In genomic region chr11:124800226-124800929, GRCh38 we compare ENCODE assay signal across 8 cellular contexts. TPM values are rescaled to one million over a fixed set of nuclear protein-coding genes. Genes with fewer than 3 reads are reported as not detected.
DNase-seq lines count a peak whose midpoint lies in the region; ATAC-seq and TF ChIP-seq lines count a peak whose summit lies in the region.

Gene MSANTD2, minus strand, starts transcription at chr11:124800406. Its CDS starts 26 bp downstream, at chr11:124800380.

- no peaks in the 10 kb centered on the region for H3K9me3 ChIP-seq in AG04450 (ENCODE audit: control insufficient read depth, insufficient read depth, low read length)

- intact Hi-C loops in activated CD4-positive, alpha-beta T cell treated with anti-CD3 and anti-CD28 coated beads for 36 hours (cut with DNase I, micrococcal nuclease), result loop anchor here (1.0 to 2.0 kb wide), 9 partner anchors 37 to 686 kb away; partner anchors contain the start of genes SIAE (in 2 of the 2), SPA17 (in 2 of the 2), NRGN (in 1 of the 2) and TBRG1 (in 1 of the 2)

- POLR2A ChIA-PET in AG04450 (lab: Yijun Ruan, JAX), result interaction anchor here (0.5 to 1.8 kb wide), 5 partner anchors 37 to 178 kb away, joined by 3 to 5 read pairs (median 4); partner anchors contain the start of genes SPA17 and TBRG1
- POLR2A ChIA-PET in activated CD4-positive, alpha-beta T cell treated with anti-CD3 and anti-CD28 coated beads for 36 hours (lab: Charles Lee), result interaction anchor here (0.6 to 1.6 kb wide), 5 partner anchors 18 to 1496 kb away, joined by 3 to 7 read pairs (median 4); partner anchors contain the start of genes SIAE and SPA17

- H3K4me1 Mint-ChIP-seq in activated CD4-positive, alpha-beta T cell treated with anti-CD3 and anti-CD28 coated beads for 36 hours, result peaks cover 36% of the 10 kb centered on the region

- H3K27me3 ChIP-seq in AG04450 (ENCODE audit: control insufficient read depth, insufficient read depth, low read length), result no peaks in the 10 kb centered on the region
- H3K27me3 ChIP-seq in layer of hippocampus (ENCODE audit: control insufficient read depth, insufficient read depth, low read length), result no peaks in the 10 kb centered on the region

- CTCF ChIA-PET in AG04450 (lab: Charles Lee), result interaction anchor here (1.0 to 3.4 kb wide), 6 partner anchors 13 to 156 kb away, joined by 3 to 18 read pairs (median 4); no protein-coding TSS in a partner anchor
- CTCF ChIA-PET in activated CD4-positive, alpha-beta T cell treated with anti-CD3 and anti-CD28 coated beads for 36 hours (lab: Charles Lee), result interaction anchor here (0.6 to 6.5 kb wide), 14 partner anchors 13 to 314 kb away, joined by 3 to 56 read pairs (median 6); partner anchors contain the start of gene ESAM

- no peaks in the 10 kb centered on the region for H3K36me3 Mint-ChIP-seq in activated CD4-positive, alpha-beta T cell treated with anti-CD3 and anti-CD28 coated beads for 36 hours (ENCODE audit: low read depth)

- H3K9me3 Mint-ChIP-seq in activated CD4-positive, alpha-beta T cell treated with anti-CD3 and anti-CD28 coated beads for 36 hours (ENCODE audit: low read depth), result no peaks in the 10 kb centered on the region

- DNase-seq in AG04450 (ENCODE audit: low read depth, low spot score) (peak; percentile 48), NCI-H345 treated with DMSO at 0.1 percent for 48 hours (lab: John Stamatoyannopoulos, UW; ENCODE audit: unreplicated experiment) (peak; percentile 68), choroid plexus epithelial cell (ENCODE audit: low read depth) (peak; percentile 80)
- DNase-seq in activated CD4-positive, alpha-beta T cell treated with anti-CD3 and anti-CD28 coated beads for 36 hours, result peak; percentile 88
- peak; percentile 52 to 79 for DNase-seq in stimulated activated CD4-positive, alpha-beta T cell treated with anti-CD3 and anti-CD28 coated beads, Interleukin-1b, Interleukin-23, amount 100 ng/mL, for 4 hours (ENCODE audit: low read depth in 2 of 2)

- no peaks in the 10 kb centered on the region for H3K27me3 Mint-ChIP-seq in activated CD4-positive, alpha-beta T cell treated with anti-CD3 and anti-CD28 coated beads for 36 hours

- TF ChIP-seq CTCF in AG04450 (IDR thresholded peaks at IDR 0.05; ENCODE audit: low read depth, low read length) (no peak), choroid plexus epithelial cell (conservative IDR thresholded peaks at IDR 0.05; ENCODE audit: low read depth, low read length) (peak; percentile 4)

- H3K4me3 ChIP-seq in AG04450 (ENCODE audit: low read depth, low read length), result peak within 1 kb of the TSS; percentile 83
- peak within 1 kb of the TSS; percentile 86 for H3K4me3 ChIP-seq in choroid plexus epithelial cell (ENCODE audit: low read depth, low read length)

- ATAC-seq in GM18867 (IDR thresholded peaks at IDR 0.05; ENCODE audit: unreplicated experiment) (peak; percentile 93), HG03095 (IDR thresholded peaks at IDR 0.05; ENCODE audit: unreplicated experiment) (peak; percentile 91)
- peak; percentile 89 for ATAC-seq in activated CD4-positive, alpha-beta T cell treated with anti-CD3 and anti-CD28 coated beads for 36 hours

- H3K27ac Mint-ChIP-seq in activated CD4-positive, alpha-beta T cell treated with anti-CD3 and anti-CD28 coated beads for 36 hours, result peak within 1 kb of the TSS; percentile 95

- H3K27ac ChIP-seq in AG04450 (ENCODE audit: low read depth, low read length) (peak within 1 kb of the TSS; percentile 96), layer of hippocampus (ENCODE audit: low read depth, low read length) (peak within 1 kb of the TSS; percentile 99)

- peak within 1 kb of the TSS; percentile 83 for H3K4me3 Mint-ChIP-seq in activated CD4-positive, alpha-beta T cell treated with anti-CD3 and anti-CD28 coated beads for 36 hours

RNA-seq across cellular contexts. Expression of gene MSANTD2, which starts in this region (rescaled TPM):
- polyA plus RNA-seq in AG04450 (2011; rRNA removed), result 7.6 and 9.8 TPM in 2 replicates
- polyA minus RNA-seq in AG04450 (2011; rRNA and poly(A)+ RNA removed), result 3.3 and 4.9 TPM in 2 replicates
- 1 to 10 TPM; 6.9 to 8.6 TPM for total RNA-seq in activated CD4-positive, alpha-beta T cell treated with anti-CD3 and anti-CD28 coated beads for 36 hours

Comparison
In these comparisons a context has a peak if more than half of its experiments do, and no peak if none do; other contexts are left out.
1. Peak in every context shown above with its lines: DNase-seq, ATAC-seq, H3K4me3 ChIP-seq and H3K27ac ChIP-seq.